Comparison of ENCODE assay signal across 13 cellular contexts in genomic region chr5:154087260-154087659, GRCh38. TPM values are rescaled to one million over a fixed set of nuclear protein-coding genes. Genes with fewer than 3 reads are reported as not detected.
A peak's percentile ranks its signal among the peaks of the same experiment; 100 is the strongest.
DNase-seq lines count a peak whose midpoint lies in the region; ATAC-seq, FAIRE-seq and TF ChIP-seq lines count a peak whose summit lies in the region.
"Had no signal": no experiment of that assay in that cellular context is flagged by ENCODE, and none has a peak within 500 bp of the region (broad histone marks: within the 10 kb centered on the region; RNA-seq: fewer than 3 reads in every experiment).

No MANE protein-coding gene starts in this region.

- no peaks in the 10 kb centered on the region for H3K79me2 ChIP-seq in hepatocyte

- peak; percentile 91 for FAIRE-seq in RCC 7860 (lab: Jason Lieb, UNC)

- no peak for ATAC-seq in GM21360 (IDR thresholded peaks at IDR 0.05; ENCODE audit: unreplicated experiment)
- ATAC-seq: mucosa of descending colon had no signal

- no peaks in the 10 kb centered on the region for H3K9me3 ChIP-seq in hepatocyte (ENCODE audit: low read depth)
- H3K9me3 ChIP-seq: mucosa of descending colon had no signal

- no peaks in the 10 kb centered on the region for H3K9me2 ChIP-seq in hepatocyte (replicated peaks; ENCODE audit: insufficient read depth)

- H3K4me1 ChIP-seq in hepatocyte (ENCODE audit: insufficient read depth): no peaks in the 10 kb centered on the region

- H3K27me3 ChIP-seq in hepatocyte: no peaks in the 10 kb centered on the region
- H3K27me3 ChIP-seq: dorsolateral prefrontal cortex had no signal

- 16% methylated on average over 2 of the region's 2 CpGs for WGBS in hepatocyte (ENCODE audit: low lambda C conversion rate, missing lambda C conversion rate)

- no peak overlapping the region for H3K27ac ChIP-seq in hepatocyte
- H3K27ac ChIP-seq: skin epidermis had no signal

- H4K20me1 ChIP-seq in hepatocyte (ENCODE audit: insufficient read depth, poor library complexity, severe bottlenecking): no peaks in the 10 kb centered on the region

- no peak overlapping the region for H2AFZ ChIP-seq in hepatocyte

- H3K4me3 ChIP-seq in Jurkat, Clone E6-1 (ENCODE audit: low read length): no peak overlapping the region
- no peak overlapping the region for H3K4me3 ChIP-seq in hepatocyte
- H3K4me3 ChIP-seq: dorsolateral prefrontal cortex, mucosa of descending colon, skin epidermis had no signal

- TF ChIP-seq CTCF in hepatocyte (IDR thresholded peaks at IDR 0.05; ENCODE audit: poor library complexity): no peak

- no peaks in the 10 kb centered on the region for H3K36me3 ChIP-seq in hepatocyte (replicated peaks; ENCODE audit: insufficient read depth, low read depth)

- DNase-seq in DMS 273 (lab: John Stamatoyannopoulos, UW; ENCODE audit: unreplicated experiment): peak; percentile 77
- peak; percentile 25 for DNase-seq in Jurkat, Clone E6-1 (ENCODE audit: low read depth, low spot score)
- peak; percentile 68 for DNase-seq in RCC 7860 (ENCODE audit: low spot score)
- DNase-seq in kidney tubule cell (ENCODE audit: low spot score): peak; percentile 91
- no peak for DNase-seq in hepatocyte (ENCODE audit: low spot score)
- no peak for DNase-seq in Kasumi-1 (lab: John Stamatoyannopoulos, UW)
- no peak for DNase-seq in MV-4-11 (lab: John Stamatoyannopoulos, UW)
- DNase-seq: activated CD4-positive, CD25-positive, alpha-beta regulatory T cell treated with anti-CD3 and anti-CD28 coated beads, Interleukin-2, amount 50 U/mL, for 72 hours; mucosa of descending colon; SHP77 had no signal

- no peak overlapping the region for H3K4me2 ChIP-seq in hepatocyte

RNA-seq across cellular contexts. Expression of gene MFAP3, which starts 48.5 kb away (rescaled TPM):
- 11.6 TPM for polyA plus RNA-seq in Jurkat, Clone E6-1 (2012; ENCODE audit: insufficient read depth, insufficient read length)
- 65.4 and 82.2 TPM in 2 replicates for total RNA-seq in hepatocyte
- 12.3 and 14.4 TPM in 2 replicates for polyA plus RNA-seq in hepatocyte

RNA-seq across cellular contexts. Expression of gene FAM114A2, which starts 48.5 kb away (rescaled TPM):
- polyA plus RNA-seq in Jurkat, Clone E6-1 (2012; ENCODE audit: insufficient read depth, insufficient read length): 25.0 TPM
- 19.7 and 22.8 TPM in 2 replicates for total RNA-seq in hepatocyte
- polyA plus RNA-seq in hepatocyte: 12.0 and 13.0 TPM in 2 replicates

Comparison
In these comparisons a context has a peak if more than half of its experiments do, and no peak if none do; other contexts are left out.
1. DNase-seq: peak in DMS 273 (single experiment), Jurkat, Clone E6-1 (single experiment), RCC 7860 (single experiment) and kidney tubule cell (single experiment); none in hepatocyte (single experiment), Kasumi-1 (0 of 2) and MV-4-11 (single experiment).